Comparison of ENCODE assay signal across 22 cellular contexts in the genomic region with DNA sequence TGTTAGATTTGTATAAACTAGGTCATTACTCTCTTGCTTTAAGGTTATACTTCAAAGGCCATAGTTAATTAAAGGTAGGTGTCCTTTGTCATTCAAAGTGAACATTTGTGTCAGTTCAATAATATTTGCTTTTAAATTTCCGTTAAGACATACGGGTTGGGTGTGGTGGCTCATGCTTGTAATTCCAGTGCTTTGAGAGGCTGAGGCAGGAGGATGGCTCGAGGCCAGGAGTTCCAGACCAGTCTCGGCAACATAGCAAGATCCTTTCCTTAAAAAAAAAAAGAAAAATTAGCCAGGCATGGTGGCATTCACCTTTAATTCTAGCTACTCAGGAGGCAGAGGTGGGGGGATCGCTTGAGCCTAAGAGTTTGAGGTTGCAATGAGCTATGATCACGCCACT.
DNase-seq lines count a peak whose midpoint lies in the region; ATAC-seq and TF ChIP-seq lines count a peak whose summit lies in the region.
"Had no signal": no experiment of that assay in that cellular context is flagged by ENCODE, and none has a peak within 500 bp of the region (broad histone marks: within the 10 kb centered on the region; RNA-seq: fewer than 3 reads in every experiment).

No MANE protein-coding gene starts in this region.

- H3K9me3 Mint-ChIP-seq in endodermal cell: no peaks in the 10 kb centered on the region
- no peaks in the 10 kb centered on the region for H3K9me3 Mint-ChIP-seq in nephron progenitor cell
- H3K9me3 Mint-ChIP-seq: activated T-helper 2 cell treated with anti-CD3 and anti-CD28 coated beads, Interferon-gamma antibody, Interleukin-2, Interleukin-4, amounts not matched to agents 10 μg/mL and 5 μg/mL and 100 μg/mL, durations not matched to agents 14 hours and 24 hours and 36 hours; central memory CD8-positive, alpha-beta T cell; memory B cell; natural killer cell had no signal

- H3K36me3 ChIP-seq in endodermal cell (ENCODE audit: control insufficient read depth, insufficient read depth, low read length): no peaks in the 10 kb centered on the region
- H3K36me3 ChIP-seq: spleen, vagina had no signal

- no peaks in the 10 kb centered on the region for H3K27me3 ChIP-seq in endodermal cell (ENCODE audit: control insufficient read depth, insufficient read depth, low read length, poor library complexity, severe bottlenecking)
- H3K27me3 ChIP-seq: vagina had no signal

- no peak for TF ChIP-seq CTCF in AG10803 (conservative IDR thresholded peaks at IDR 0.05; ENCODE audit: low read length)
- TF ChIP-seq CTCF in endodermal cell (conservative IDR thresholded peaks at IDR 0.05): no peak
- no peak for TF ChIP-seq CTCF in nephron progenitor cell (IDR thresholded peaks at IDR 0.05)

- H3K4me3 ChIP-seq in AG10803 (ENCODE audit: low read length): no peak overlapping the region
- no peak overlapping the region for H3K4me3 ChIP-seq in endodermal cell (ENCODE audit: low read length)
- H3K4me3 ChIP-seq: spleen, vagina had no signal

- H3K4me3 Mint-ChIP-seq in endodermal cell (no peak overlapping the region), nephron progenitor cell (peak overlapping the region; percentile 54)
- H3K4me3 Mint-ChIP-seq: activated CD8-positive, alpha-beta memory T cell treated with anti-CD3 and anti-CD28 coated beads, Interleukin-2, amount 10 ng/mL, durations not matched to agents 7 days and 5 days; central memory CD8-positive, alpha-beta T cell; memory B cell; natural killer cell had no signal

- H3K9me3 ChIP-seq in endodermal cell (ENCODE audit: control insufficient read depth, low read length): no peaks in the 10 kb centered on the region
- H3K9me3 ChIP-seq: spleen, vagina had no signal

- H3K4me1 Mint-ChIP-seq in endodermal cell (peaks cover 12% of the 10 kb centered on the region), nephron progenitor cell (peaks cover 41% of the 10 kb centered on the region)
- H3K4me1 Mint-ChIP-seq: activated CD8-positive, alpha-beta memory T cell treated with anti-CD3 and anti-CD28 coated beads, Interleukin-2, amount 10 ng/mL, durations not matched to agents 7 days and 5 days; central memory CD8-positive, alpha-beta T cell; memory B cell; natural killer cell had no signal

- peaks cover 10% of the 10 kb centered on the region for H3K27me3 Mint-ChIP-seq in endodermal cell (ENCODE audit: insufficient read depth)
- H3K27me3 Mint-ChIP-seq in nephron progenitor cell (ENCODE audit: low read depth, poor library complexity): no peaks in the 10 kb centered on the region
- H3K27me3 Mint-ChIP-seq: activated CD8-positive, alpha-beta memory T cell treated with anti-CD3 and anti-CD28 coated beads, Interleukin-2, amount 10 ng/mL, durations not matched to agents 7 days and 5 days had no signal

- H3K36me3 Mint-ChIP-seq in endodermal cell (ENCODE audit: low read depth): peaks cover 5% of the 10 kb centered on the region
- peaks cover 12% of the 10 kb centered on the region for H3K36me3 Mint-ChIP-seq in nephron progenitor cell (ENCODE audit: low read depth)
- H3K36me3 Mint-ChIP-seq: activated CD8-positive, alpha-beta memory T cell treated with anti-CD3 and anti-CD28 coated beads, Interleukin-2, amount 10 ng/mL, durations not matched to agents 7 days and 5 days; memory B cell; natural killer cell had no signal

- DNase-seq in AG10803 (ENCODE audit: low read depth): peak; percentile 61
- peak; percentile 88 for DNase-seq in NCI-H69 (lab: John Stamatoyannopoulos, UW)
- peak; percentile 35 for DNase-seq in endodermal cell
- DNase-seq in nephron progenitor cell: no peak
- DNase-seq in activated CD4-positive, alpha-beta T cell treated with anti-CD3 and anti-CD28 coated beads for 4 hours: no peak
- DNase-seq: ACHN; activated CD8-positive, alpha-beta memory T cell treated with anti-CD3 and anti-CD28 coated beads, Interleukin-2, amount 10 ng/mL, durations not matched to agents 7 days and 5 days; effector memory CD4-positive, alpha-beta T cell; natural killer cell; NCI-H1436 treated with DMSO at 0.1 percent for 48 hours; NCI-H446; NK-92 treated with Interleukin-12 subunit alpha and Interleukin-12 subunit beta, amount 100 ng/mL, for 24 hours; spleen had no signal

- H3K9ac ChIP-seq in endodermal cell (ENCODE audit: extremely low read depth, low read length, poor library complexity, severe bottlenecking): no peak overlapping the region

- H3K4me1 ChIP-seq in endodermal cell (ENCODE audit: control insufficient read depth, insufficient read depth, low read length): peaks cover 9% of the 10 kb centered on the region
- H3K4me1 ChIP-seq: spleen, vagina had no signal

- WGBS in endodermal cell (ENCODE audit: insufficient coverage in 1 of 2, insufficient read length in 1 of 2), 2 experiments: 48 to 80% methylated on average over 5 to 6 of the region's 6 CpGs

- ATAC-seq in GM19324 (IDR thresholded peaks at IDR 0.05; ENCODE audit: low FRiP score, unreplicated experiment) (no peak), GM21717 (IDR thresholded peaks at IDR 0.05; ENCODE audit: unreplicated experiment) (no peak), GM19328 (IDR thresholded peaks at IDR 0.05; ENCODE audit: unreplicated experiment) (no peak)
- ATAC-seq: activated CD8-positive, alpha-beta memory T cell treated with anti-CD3 and anti-CD28 coated beads, Interleukin-2, amount 10 ng/mL, durations not matched to agents 7 days and 5 days; natural killer cell had no signal

- H3K27ac Mint-ChIP-seq in endodermal cell: no peak overlapping the region
- peak overlapping the region; percentile 84 for H3K27ac Mint-ChIP-seq in nephron progenitor cell
- H3K27ac Mint-ChIP-seq: activated CD8-positive, alpha-beta memory T cell treated with anti-CD3 and anti-CD28 coated beads, Interleukin-2, amount 10 ng/mL, durations not matched to agents 7 days and 5 days; activated T-helper 2 cell treated with anti-CD3 and anti-CD28 coated beads, Interferon-gamma antibody, Interleukin-2, Interleukin-4, amounts not matched to agents 10 μg/mL and 5 μg/mL and 100 μg/mL, durations not matched to agents 14 hours and 24 hours and 36 hours; memory B cell; natural killer cell had no signal

- H3K27ac ChIP-seq in endodermal cell (ENCODE audit: low read depth, low read length): peak overlapping the region; percentile 78
- H3K27ac ChIP-seq: C4-2B, RWPE1, spleen, vagina had no signal

Comparison
In these comparisons a context has a peak if more than half of its experiments do, and no peak if none do; other contexts are left out.
1. DNase-seq: peak in AG10803 (single experiment), NCI-H69 (single experiment) and endodermal cell (single experiment); none in nephron progenitor cell (single experiment) and activated CD4-positive, alpha-beta T cell treated with anti-CD3 and anti-CD28 coated beads for 4 hours (0 of 2).